Comparison of ENCODE assay signal across 22 cellular contexts in the genomic region with DNA sequence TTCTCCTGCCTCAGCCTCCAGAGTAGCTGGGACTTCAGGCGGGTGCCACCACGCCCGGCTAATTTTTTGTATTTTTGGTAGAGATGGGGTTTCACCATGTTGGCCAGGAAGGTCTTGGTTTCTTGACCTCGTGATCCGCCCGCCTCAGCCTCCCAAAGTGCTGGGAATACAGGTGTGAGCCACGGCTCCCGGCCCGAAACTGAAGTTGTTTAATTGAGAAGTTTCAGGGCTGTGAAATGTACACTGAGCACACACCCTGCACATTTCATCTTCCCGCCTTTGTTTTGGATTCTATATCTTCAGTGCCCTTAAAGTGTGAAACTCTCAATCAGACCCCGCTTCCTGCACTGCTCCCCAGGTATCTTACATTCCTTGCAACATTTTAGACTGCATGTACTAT.
"Had no signal": no experiment of that assay in that cellular context is flagged by ENCODE, and none has a peak within 500 bp of the region (broad histone marks: within the 10 kb centered on the region; RNA-seq: fewer than 3 reads in every experiment).

No MANE protein-coding gene starts in this region.

- H3K27me3 Mint-ChIP-seq: dendritic cell treated with granulocyte-macrophage colony-stimulating factor and Interleukin-4, amounts not matched to agents 40 ng/mL and 50 ng/mL, for 4 days; stimulated activated naive B cell treated with anti-CD40 and anti-IgM and Interleukin-4, amounts not matched to agents 10 μg/mL and 1 μg/mL and 100 μg/mL, for 72 hours; stimulated activated naive CD8-positive, alpha-beta T cell treated with anti-CD3 and anti-CD28 coated beads, Interleukin-15, amount 100 ng/mL, for 72 hours had no signal

- H3K36me3 ChIP-seq: left ventricle myocardium inferior, tibial nerve, upper lobe of right lung had no signal

- H3K27me3 ChIP-seq: hepatocyte, testis, tibial nerve, upper lobe of right lung had no signal

- H3K4me3 Mint-ChIP-seq: dendritic cell treated with granulocyte-macrophage colony-stimulating factor and Interleukin-4, amounts not matched to agents 40 ng/mL and 50 ng/mL, for 4 days; naive thymus-derived CD4-positive, alpha-beta T cell; nephron progenitor cell; stimulated activated naive B cell treated with anti-CD40 and anti-IgM and Interleukin-4, amounts not matched to agents 10 μg/mL and 1 μg/mL and 100 μg/mL, for 72 hours; stimulated activated naive CD8-positive, alpha-beta T cell treated with anti-CD3 and anti-CD28 coated beads, Interleukin-15, amount 100 ng/mL, for 72 hours had no signal

- H3K9me3 ChIP-seq: left ventricle myocardium inferior, psoas muscle, testis, tibial nerve, upper lobe of right lung had no signal

- H3K27ac Mint-ChIP-seq: dendritic cell treated with granulocyte-macrophage colony-stimulating factor and Interleukin-4, amounts not matched to agents 40 ng/mL and 50 ng/mL, for 4 days; naive thymus-derived CD4-positive, alpha-beta T cell; nephron progenitor cell; stimulated activated naive B cell treated with anti-CD40 and anti-IgM and Interleukin-4, amounts not matched to agents 10 μg/mL and 1 μg/mL and 100 μg/mL, for 72 hours; stimulated activated naive CD8-positive, alpha-beta T cell treated with anti-CD3 and anti-CD28 coated beads, Interleukin-15, amount 100 ng/mL, for 72 hours had no signal

- H2AFZ ChIP-seq: hepatocyte, parathyroid adenoma had no signal

- H3K9me3 Mint-ChIP-seq: dendritic cell treated with granulocyte-macrophage colony-stimulating factor and Interleukin-4, amounts not matched to agents 40 ng/mL and 50 ng/mL, for 4 days; naive thymus-derived CD4-positive, alpha-beta T cell; stimulated activated naive B cell treated with anti-CD40 and anti-IgM and Interleukin-4, amounts not matched to agents 10 μg/mL and 1 μg/mL and 100 μg/mL, for 72 hours; stimulated activated naive CD8-positive, alpha-beta T cell treated with anti-CD3 and anti-CD28 coated beads, Interleukin-15, amount 100 ng/mL, for 72 hours had no signal

- H3K4me1 ChIP-seq: testis, upper lobe of right lung had no signal

- ATAC-seq: left cardiac atrium; naive thymus-derived CD4-positive, alpha-beta T cell; psoas muscle; sciatic nerve; stimulated activated naive B cell treated with anti-CD40 and anti-IgM and Interleukin-4, amounts not matched to agents 10 μg/mL and 1 μg/mL and 100 μg/mL, for 72 hours; stimulated activated naive CD8-positive, alpha-beta T cell treated with anti-CD3 and anti-CD28 coated beads, Interleukin-15, amount 100 ng/mL, for 72 hours; upper lobe of right lung had no signal

- H3K4me3 ChIP-seq: hepatocyte, left ventricle myocardium inferior, lung, psoas muscle, testis, tibial nerve, upper lobe of right lung had no signal

- DNase-seq: erythroblast; foreskin melanocyte; kidney; left cardiac atrium; left ventricle myocardium inferior; mesenchymal stem cell; naive thymus-derived CD4-positive, alpha-beta T cell; nephron progenitor cell; psoas muscle; retina; stimulated activated CD4-positive, alpha-beta T cell treated with anti-CD3 and anti-CD28 coated beads, Interleukin-2, amount 100 ng/mL, for 24 hours; stimulated activated CD4-positive, alpha-beta T cell treated with anti-CD3 and anti-CD28 coated beads, Interleukin-4, amount 100 ng/mL, for 4 hours; stimulated activated naive B cell treated with anti-CD40 and anti-IgM and Interleukin-4, amounts not matched to agents 10 μg/mL and 1 μg/mL and 100 μg/mL, for 72 hours; stimulated activated naive CD8-positive, alpha-beta T cell treated with anti-CD3 and anti-CD28 coated beads, Interleukin-15, amount 100 ng/mL, for 72 hours; testis; upper lobe of right lung had no signal

- H3K9ac ChIP-seq: parathyroid adenoma had no signal

- H3K27ac ChIP-seq: hepatocyte, left ventricle myocardium inferior, parathyroid adenoma, psoas muscle, testis, tibial nerve, upper lobe of right lung had no signal

- H3K36me3 Mint-ChIP-seq: stimulated activated naive B cell treated with anti-CD40 and anti-IgM and Interleukin-4, amounts not matched to agents 10 μg/mL and 1 μg/mL and 100 μg/mL, for 72 hours had no signal

- H3K4me2 ChIP-seq: hepatocyte had no signal
